ENCODE assay signal across 8 cellular contexts in genomic region chr19:49113762-49114629, GRCh38. TPM values are rescaled to one million over a fixed set of nuclear protein-coding genes. Genes with fewer than 3 reads are reported as not detected.
A peak's percentile ranks its signal among the peaks of the same experiment; 100 is the strongest.
DNase-seq lines count a peak whose midpoint lies in the region; ATAC-seq and TF ChIP-seq lines count a peak whose summit lies in the region.

Gene LIN7B, plus strand, starts transcription at chr19:49114370. Its CDS starts 35 bp downstream, at chr19:49114405.

- H3K4me1 ChIP-seq in A673 (ENCODE audit: insufficient read depth, low read length, poor library complexity, severe bottlenecking) (peaks cover 13% of the 10 kb centered on the region), endodermal cell (ENCODE audit: control insufficient read depth, insufficient read depth, low read length) (no peaks in the 10 kb centered on the region)

- H3K27ac Mint-ChIP-seq in endodermal cell = peak within 1 kb of the TSS; percentile 60

- intact Hi-C loops in A673 (cut with micrococcal nuclease; ENCODE audit: unreplicated experiment) = loop anchor here (5.0 kb wide), 1 partner anchor 98 kb away; no protein-coding TSS in a partner anchor

- H3K4me3 ChIP-seq in A673 (ENCODE audit: low read depth, low read length, poor library complexity, severe bottlenecking) (peak within 1 kb of the TSS; percentile 78), endodermal cell (ENCODE audit: low read length) (peak within 1 kb of the TSS; percentile 78)

- H3K27me3 Mint-ChIP-seq in endodermal cell (ENCODE audit: insufficient read depth) = peaks cover 17% of the 10 kb centered on the region

- H3K27me3 ChIP-seq in A673 (replicated peaks; ENCODE audit: insufficient read depth, low read depth, low read length, poor library complexity) (no peaks in the 10 kb centered on the region), endodermal cell (ENCODE audit: control insufficient read depth, insufficient read depth, low read length, poor library complexity, severe bottlenecking) (no peaks in the 10 kb centered on the region)

- no peaks in the 10 kb centered on the region for H3K9me3 ChIP-seq in A673 (ENCODE audit: low read depth, low read length, poor library complexity, severe bottlenecking)
- no peaks in the 10 kb centered on the region for H3K9me3 ChIP-seq in endodermal cell (ENCODE audit: control insufficient read depth, low read length)

- TF ChIP-seq CTCF in A673 (conservative IDR thresholded peaks at IDR 0.05; ENCODE audit: low read depth, low read length) = peak; percentile 32; the same call in 1 of the 2 replicates
- peak; percentile 58 for TF ChIP-seq CTCF in endodermal cell (conservative IDR thresholded peaks at IDR 0.05)

- CTCF ChIA-PET in A673 (lab: Charles Lee) = interaction anchor here (0.6 to 2.7 kb wide), 7 partner anchors 7 to 326 kb away, joined by 3 to 16 read pairs (median 4); no protein-coding TSS in a partner anchor

- H3K27ac ChIP-seq in A673 (ENCODE audit: low read depth, low read length, poor library complexity, severe bottlenecking) (peak within 1 kb of the TSS; percentile 85), endodermal cell (ENCODE audit: low read depth, low read length) (no peak within 1 kb of the TSS)

- POLR2A ChIA-PET in A673 (lab: Charles Lee; ENCODE audit: low non-redundant PET) = no interaction called here

- no peaks in the 10 kb centered on the region for H3K9me3 Mint-ChIP-seq in endodermal cell

- H3K36me3 Mint-ChIP-seq in endodermal cell (ENCODE audit: low read depth) = peaks cover 11% of the 10 kb centered on the region

- ATAC-seq in GM18511 (IDR thresholded peaks at IDR 0.05; ENCODE audit: unreplicated experiment) (peak; percentile 63), HG03442 (IDR thresholded peaks at IDR 0.05; ENCODE audit: unreplicated experiment) (peak; percentile 44)

- no peak within 1 kb of the TSS for H3K9ac ChIP-seq in endodermal cell (ENCODE audit: extremely low read depth, low read length, poor library complexity, severe bottlenecking)

- peaks cover 13% of the 10 kb centered on the region for H3K4me1 Mint-ChIP-seq in endodermal cell

- 2 to 5% methylated on average over 9 to 66 of the region's 66 CpGs for WGBS in endodermal cell (ENCODE audit: insufficient coverage in 1 of 2, insufficient read length in 1 of 2), 2 experiments

- no TSS peak for BruUV-seq in A673 (replicated peaks; lab: Mats Ljungman, UMichigan)

- H3K36me3 ChIP-seq in A673 (ENCODE audit: insufficient read depth, low read length, poor library complexity, severe bottlenecking) (peaks cover 10% of the 10 kb centered on the region), endodermal cell (ENCODE audit: control insufficient read depth, insufficient read depth, low read length) (peaks cover 9% of the 10 kb centered on the region)

- DNase-seq in A673 (ENCODE audit: low spot score) = peak; percentile 84
- peak; percentile 38 to 78 for DNase-seq in NOMO-1 (lab: John Stamatoyannopoulos, UW; ENCODE audit: unreplicated experiment in 2 of 2)
- DNase-seq in activated CD8-positive, alpha-beta memory T cell treated with anti-CD3 and anti-CD28 coated beads for 48 hours (ENCODE audit: low read depth in 2 of 3, low spot score in 2 of 3) = peak; percentile 35 to 67 (median 66)
- peak; percentile 88 for DNase-seq in endodermal cell
- peak; percentile 54 for DNase-seq in midbrain (lab: John Stamatoyannopoulos, UW)
- DNase-seq in stimulated activated CD8-positive, alpha-beta memory T cell treated with anti-CD3 and anti-CD28 coated beads, Interleukin-7, amount 100 ng/mL, for 1 hour (ENCODE audit: low read depth in 2 of 2) = peak; percentile 43 to 44

- H3K4me3 Mint-ChIP-seq in endodermal cell = peak within 1 kb of the TSS; percentile 57

RNA-seq across cellular contexts. Expression of gene LIN7B, which starts in this region (rescaled TPM):
- 19.9 and 24.3 TPM in 2 replicates for total RNA-seq in A673 (2021)
- total RNA-seq in endodermal cell = 10 to 100 TPM in 1 of 2 donors, 1 to 10 TPM in 1; 9.5 to 14.9 TPM
- 7.9 TPM for polyA plus RNA-seq in endodermal cell (2013, experiment 1 of 2)
- polyA plus RNA-seq in endodermal cell (2013, experiment 2 of 2) = 8.4 TPM
